ENCODE assay signal across 16 cellular contexts in the genomic region with DNA sequence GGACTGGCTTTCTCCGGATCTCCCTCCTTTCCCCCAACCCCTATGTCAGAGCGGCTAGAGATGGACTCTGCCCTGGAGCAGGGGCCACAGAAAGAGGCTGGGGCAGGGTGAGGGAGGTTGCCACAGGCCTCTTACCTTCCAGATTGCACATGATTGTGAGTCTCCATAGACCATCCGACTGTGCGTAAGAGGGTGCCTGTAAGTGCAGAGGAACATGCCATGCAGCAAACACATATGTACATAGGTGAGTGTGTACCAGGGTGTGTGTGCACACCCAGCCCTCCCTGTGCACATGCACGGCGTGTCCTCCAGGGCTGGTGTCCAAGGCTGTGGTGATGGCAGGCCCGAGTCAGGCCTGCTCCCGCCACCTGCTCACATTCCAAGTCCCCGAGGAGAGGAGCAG. TPM values are rescaled to one million over a fixed set of nuclear protein-coding genes. Genes with fewer than 3 reads are reported as not detected.
DNase-seq lines count a peak whose midpoint lies in the region; ATAC-seq and TF ChIP-seq lines count a peak whose summit lies in the region.
"Had no signal": no experiment of that assay in that cellular context is flagged by ENCODE, and none has a peak within 500 bp of the region (broad histone marks: within the 10 kb centered on the region; RNA-seq: fewer than 3 reads in every experiment).

No MANE protein-coding gene starts in this region.

- H3K9me3 ChIP-seq in liver (ENCODE audit: control insufficient read depth in 4 of 4, low read length in 3 of 4) (no peaks in the 10 kb centered on the region), spleen (no peaks in the 10 kb centered on the region)

- TF ChIP-seq CTCF in chondrocyte (IDR thresholded peaks at IDR 0.05) (no peak), liver (IDR thresholded peaks at IDR 0.05; ENCODE audit: low read depth, low read length, missing input control) (no peak), spleen (IDR thresholded peaks at IDR 0.05 in 8 of 11, conservative IDR thresholded peaks at IDR 0.05 in 3 of 11) (no peak)

- no peak overlapping the region for H3K4me3 Mint-ChIP-seq in activated naive CD4-positive, alpha-beta T cell treated with anti-CD3 and anti-CD28 coated beads for 36 hours
- no peak overlapping the region for H3K4me3 Mint-ChIP-seq in chondrocyte (ENCODE audit: unreplicated experiment)
- H3K4me3 Mint-ChIP-seq: effector memory CD8-positive, alpha-beta T cell had no signal

- H3K27me3 ChIP-seq in liver (ENCODE audit: control insufficient read depth in 4 of 4, insufficient read depth in 4 of 4, low read length in 3 of 4) (no peaks in the 10 kb centered on the region), spleen (replicated peaks in 1 of 7) (peaks cover 0 to 2% (median 0%) of the 10 kb centered on the region in 7 donors)

- H3K36me3 ChIP-seq in liver (ENCODE audit: control insufficient read depth in 4 of 4, insufficient read depth in 3 of 4, low read depth in 1 of 4, low read length in 3 of 4) (no peaks in the 10 kb centered on the region), spleen (no peaks in the 10 kb centered on the region)

- DNase-seq in activated naive CD4-positive, alpha-beta T cell treated with anti-CD3 and anti-CD28 coated beads for 36 hours = peak; percentile 2
- DNase-seq in activated naive CD4-positive, alpha-beta T cell treated with Interleukin-2 at 50 U/mL for 16 hours = no peak
- DNase-seq in chondrocyte (ENCODE audit: low spot score) = peak; percentile 44
- DNase-seq in spleen = peak; percentile 64
- no peak for DNase-seq in central memory CD4-positive, alpha-beta T cell
- no peak for DNase-seq in NCI-H2081 (lab: John Stamatoyannopoulos, UW)
- DNase-seq: effector memory CD8-positive, alpha-beta T cell; EL; NCI-H2171 treated with DMSO at 0.1 percent for 48 hours; RPMI8226; T-helper 2 cell had no signal

- H3K9ac ChIP-seq in liver (ENCODE audit: low read depth in 1 of 2, low read length in 2 of 2) = no peak overlapping the region

- ATAC-seq in HG02885 (IDR thresholded peaks at IDR 0.05; ENCODE audit: poor library complexity, unreplicated experiment) = no peak
- ATAC-seq: activated CD4-positive, CD25-positive, alpha-beta regulatory T cell treated with anti-CD3 and anti-CD28 coated beads, Interleukin-2, amount 50 U/mL, for 24 hours; activated naive CD4-positive, alpha-beta T cell treated with anti-CD3 and anti-CD28 coated beads, Interleukin-2, amount 50 U/mL, for 72 hours; effector memory CD8-positive, alpha-beta T cell; K562 had no signal

- WGBS in liver = 50% methylated on average over 9 of the region's 9 CpGs
- 79 to 87% (median 83%) methylated on average over 9 of the region's 9 CpGs for WGBS in spleen, 5 donors

- no peaks in the 10 kb centered on the region for H3K4me1 Mint-ChIP-seq in activated naive CD4-positive, alpha-beta T cell treated with anti-CD3 and anti-CD28 coated beads for 36 hours (ENCODE audit: low read depth)
- H3K4me1 Mint-ChIP-seq in chondrocyte (ENCODE audit: low read depth) = peaks cover 3% of the 10 kb centered on the region

- no peaks in the 10 kb centered on the region for H3K9me3 Mint-ChIP-seq in activated naive CD4-positive, alpha-beta T cell treated with anti-CD3 and anti-CD28 coated beads for 36 hours
- no peaks in the 10 kb centered on the region for H3K9me3 Mint-ChIP-seq in chondrocyte (ENCODE audit: low read depth)
- H3K9me3 Mint-ChIP-seq: activated naive CD4-positive, alpha-beta T cell treated with anti-CD3 and anti-CD28 coated beads, Interleukin-2, amount 50 U/mL, for 72 hours; effector memory CD8-positive, alpha-beta T cell had no signal

- TF ChIP-seq RAD21 in liver (IDR thresholded peaks at IDR 0.05) = no peak

- H3K4me3 ChIP-seq in liver (ENCODE audit: low read depth in 1 of 3, low read length in 3 of 3) (no peak overlapping the region), spleen (no peak overlapping the region)
- H3K4me3 ChIP-seq: K562 had no signal

- H3K27ac Mint-ChIP-seq in activated naive CD4-positive, alpha-beta T cell treated with anti-CD3 and anti-CD28 coated beads for 36 hours = no peak overlapping the region
- no peak overlapping the region for H3K27ac Mint-ChIP-seq in chondrocyte (ENCODE audit: unreplicated experiment)
- H3K27ac Mint-ChIP-seq: activated naive CD4-positive, alpha-beta T cell treated with anti-CD3 and anti-CD28 coated beads, Interleukin-2, amount 50 U/mL, for 72 hours; effector memory CD8-positive, alpha-beta T cell had no signal

- no peaks in the 10 kb centered on the region for H3K27me3 Mint-ChIP-seq in activated naive CD4-positive, alpha-beta T cell treated with anti-CD3 and anti-CD28 coated beads for 36 hours (ENCODE audit: low read depth)
- peaks cover 5% of the 10 kb centered on the region for H3K27me3 Mint-ChIP-seq in chondrocyte (ENCODE audit: low read depth)

- peaks cover 16 to 40% (median 32%) of the 10 kb centered on the region in 4 donors for H3K4me1 ChIP-seq in liver (ENCODE audit: control insufficient read depth in 4 of 4, insufficient read depth in 4 of 4, low read length in 3 of 4)
- H3K4me1 ChIP-seq in spleen = peaks cover 0 to 76% (median 26%) of the 10 kb centered on the region in 6 donors

- no peak for TF ChIP-seq POLR2A in spleen (IDR thresholded peaks at IDR 0.05)

- intact Hi-C loops in activated naive CD4-positive, alpha-beta T cell treated with anti-CD3 and anti-CD28 coated beads for 36 hours (cut with micrococcal nuclease) = no loop called here
- intact Hi-C loops in spleen (cut with DNase I; ENCODE audit: low total_unique reads) = no loop called here

- CTCF ChIA-PET in activated naive CD4-positive, alpha-beta T cell treated with anti-CD3 and anti-CD28 coated beads for 36 hours (lab: Charles Lee) = no interaction called here

- H3K27ac ChIP-seq in liver (ENCODE audit: low read depth in 1 of 2, low read length in 2 of 2) (no peak overlapping the region), spleen (peak overlapping the region in 5 of 8 donors; percentile 4 to 80 (median 75))

- no peaks in the 10 kb centered on the region for H3K36me3 Mint-ChIP-seq in activated naive CD4-positive, alpha-beta T cell treated with anti-CD3 and anti-CD28 coated beads for 36 hours (ENCODE audit: low read depth)
- H3K36me3 Mint-ChIP-seq in chondrocyte (ENCODE audit: low read depth) = no peaks in the 10 kb centered on the region
- H3K36me3 Mint-ChIP-seq: activated naive CD4-positive, alpha-beta T cell treated with anti-CD3 and anti-CD28 coated beads, Interleukin-2, amount 50 U/mL, for 72 hours had no signal

TF ChIP-seq in liver, 16 proteins besides CTCF, POLR2A, EP300 and RAD21:
- TF ChIP-seq EGR1 (IDR thresholded peaks at IDR 0.05; ENCODE audit: low read depth in 2 of 2) (no peak), TAF1 (conservative IDR thresholded peaks at IDR 0.05) (no peak), NR2F2 (IDR thresholded peaks at IDR 0.05) (no peak), HNF4G (IDR thresholded peaks at IDR 0.05) (peak; percentile 6), HNF4A (conservative IDR thresholded peaks at IDR 0.05) (peak; percentile 73 to 81), RXRA (IDR thresholded peaks at IDR 0.05) (peak; percentile 43 to 63), SP1 (IDR thresholded peaks at IDR 0.05) (peak; percentile 44)
- TF ChIP-seq, protein P1, sequence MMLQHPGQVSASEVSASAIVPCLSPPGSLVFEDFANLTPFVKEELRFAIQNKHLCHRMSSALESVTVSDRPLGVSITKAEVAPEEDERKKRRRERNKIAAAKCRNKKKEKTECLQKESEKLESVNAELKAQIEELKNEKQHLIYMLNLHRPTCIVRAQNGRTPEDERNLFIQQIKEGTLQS (IDR thresholded peaks at IDR 0.05) = no peak
- TF ChIP-seq, protein P2, sequence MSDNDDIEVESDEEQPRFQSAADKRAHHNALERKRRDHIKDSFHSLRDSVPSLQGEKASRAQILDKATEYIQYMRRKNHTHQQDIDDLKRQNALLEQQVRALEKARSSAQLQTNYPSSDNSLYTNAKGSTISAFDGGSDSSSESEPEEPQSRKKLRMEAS (IDR thresholded peaks at IDR 0.05) = no peak
- TF ChIP-seq, protein P3, sequence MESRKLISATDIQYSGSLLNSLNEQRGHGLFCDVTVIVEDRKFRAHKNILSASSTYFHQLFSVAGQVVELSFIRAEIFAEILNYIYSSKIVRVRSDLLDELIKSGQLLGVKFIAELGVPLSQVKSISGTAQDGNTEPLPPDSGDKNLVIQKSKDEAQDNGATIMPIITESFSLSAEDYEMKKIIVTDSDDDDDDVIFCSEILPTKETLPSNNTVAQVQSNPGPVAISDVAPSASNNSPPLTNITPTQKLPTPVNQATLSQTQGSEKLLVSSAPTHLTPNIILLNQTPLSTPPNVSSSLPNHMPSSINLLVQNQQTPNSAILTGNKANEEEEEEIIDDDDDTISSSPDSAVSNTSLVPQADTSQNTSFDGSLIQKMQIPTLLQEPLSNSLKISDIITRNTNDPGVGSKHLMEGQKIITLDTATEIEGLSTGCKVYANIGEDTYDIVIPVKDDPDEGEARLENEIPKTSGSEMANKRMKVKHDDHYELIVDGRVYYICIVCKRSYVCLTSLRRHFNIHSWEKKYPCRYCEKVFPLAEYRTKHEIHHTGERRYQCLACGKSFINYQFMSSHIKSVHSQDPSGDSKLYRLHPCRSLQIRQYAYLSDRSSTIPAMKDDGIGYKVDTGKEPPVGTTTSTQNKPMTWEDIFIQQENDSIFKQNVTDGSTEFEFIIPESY (IDR thresholded peaks at IDR 0.05) = no peak

RNA-seq across cellular contexts. Expression of a gene that starts 28.3 kb away (rescaled TPM):
- under 1 TPM; 0.20 to 0.38 TPM for total RNA-seq in activated naive CD4-positive, alpha-beta T cell treated with anti-CD3 and anti-CD28 coated beads for 36 hours
- total RNA-seq in chondrocyte (1.0 to 1.5 TPM (median 1.2 TPM) in 3 replicates), liver (1 to 10 TPM; 1.8 to 2.2 TPM), spleen (10 to 100 TPM; 13.9 to 30.7 (median 21.5) TPM)
- polyA plus RNA-seq in liver (1 to 10 TPM in 1 of 2 donors, under 1 TPM in 1; 0.97 to 2.0 TPM), spleen (1 to 10 TPM; 1.3 to 5.2 (median 2.1) TPM)

Comparison
In these comparisons a context has a peak if more than half of its experiments do, and no peak if none do; other contexts are left out.
1. DNase-seq: peak in activated naive CD4-positive, alpha-beta T cell treated with anti-CD3 and anti-CD28 coated beads for 36 hours (single experiment), chondrocyte (single experiment) and spleen (single experiment); none in activated naive CD4-positive, alpha-beta T cell treated with Interleukin-2 at 50 U/mL for 16 hours (single experiment), central memory CD4-positive, alpha-beta T cell (single experiment) and NCI-H2081 (0 of 2).
2. H3K27ac ChIP-seq: peak in spleen (5 of 8); none in liver (0 of 2).